ENCODE assay signal across 8 cellular contexts in the genomic region with DNA sequence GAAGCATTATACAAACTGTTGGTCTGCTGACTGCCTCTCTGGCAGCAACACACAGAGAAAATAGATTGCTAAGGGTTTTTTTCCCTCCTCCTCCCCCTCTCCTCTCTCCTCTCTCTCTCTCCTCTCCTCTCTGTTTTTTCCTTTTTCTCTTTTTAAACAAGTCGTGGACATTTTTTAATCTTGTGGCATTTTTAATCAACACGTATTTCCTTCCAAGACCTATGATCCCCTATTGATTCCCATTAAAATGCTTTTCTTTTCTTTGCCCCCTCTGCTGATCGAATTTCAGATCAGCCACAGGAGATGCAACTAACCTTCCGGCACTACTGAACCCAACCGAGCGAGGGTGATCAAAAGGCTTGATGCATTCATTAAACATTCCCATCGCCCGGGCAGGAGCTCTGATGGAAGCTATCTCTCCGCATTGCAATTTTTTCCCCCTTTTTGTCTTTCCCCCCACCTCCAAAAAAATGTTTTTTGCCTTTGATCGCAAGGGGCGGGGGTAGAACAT.
DNase-seq lines count a peak whose midpoint lies in the region; ATAC-seq and TF ChIP-seq lines count a peak whose summit lies in the region.

No MANE protein-coding gene starts in this region.

- H3K36me3 Mint-ChIP-seq in activated naive CD8-positive, alpha-beta T cell treated with anti-CD3 and anti-CD28 coated beads for 36 hours: no peaks in the 10 kb centered on the region
- no peaks in the 10 kb centered on the region for H3K36me3 Mint-ChIP-seq in glutamatergic neuron (ENCODE audit: unreplicated experiment)

- peaks cover 23% of the 10 kb centered on the region for H3K4me1 Mint-ChIP-seq in activated naive CD8-positive, alpha-beta T cell treated with anti-CD3 and anti-CD28 coated beads for 36 hours
- peaks cover 30% of the 10 kb centered on the region for H3K4me1 Mint-ChIP-seq in glutamatergic neuron (ENCODE audit: low read depth, unreplicated experiment)

- H3K9me3 ChIP-seq in osteoblast (ENCODE audit: low read depth, low read length): no peaks in the 10 kb centered on the region

- no peaks in the 10 kb centered on the region for H3K27me3 Mint-ChIP-seq in activated naive CD8-positive, alpha-beta T cell treated with anti-CD3 and anti-CD28 coated beads for 36 hours
- peaks cover 13% of the 10 kb centered on the region for H3K27me3 Mint-ChIP-seq in glutamatergic neuron (ENCODE audit: unreplicated experiment)

- DNase-seq in SIG-M5 treated with dmso at 0.1 percent for 504 hours (lab: John Stamatoyannopoulos, UW; ENCODE audit: unreplicated experiment) (peak; percentile 59), SIG-M5 (lab: John Stamatoyannopoulos, UW) (no peak), HPDE6-E6E7 (ENCODE audit: extremely low spot score) (peak; percentile 57), NCI-H82 (lab: John Stamatoyannopoulos, UW) (peak; percentile 79), glutamatergic neuron (peak; percentile 44), osteoblast (ENCODE audit: insufficient read length, low spot score, missing footprints) (no peak)
- DNase-seq in activated naive CD8-positive, alpha-beta T cell treated with anti-CD3 and anti-CD28 coated beads for 36 hours: no peak

- H3K27ac Mint-ChIP-seq in activated naive CD8-positive, alpha-beta T cell treated with anti-CD3 and anti-CD28 coated beads for 36 hours: peak overlapping the region; percentile 91
- peak overlapping the region; percentile 99 for H3K27ac Mint-ChIP-seq in glutamatergic neuron (ENCODE audit: unreplicated experiment)

- ATAC-seq in HG02973 (IDR thresholded peaks at IDR 0.05; ENCODE audit: unreplicated experiment): no peak

- peak overlapping the region; percentile 68 for H2AFZ ChIP-seq in osteoblast (ENCODE audit: low read length)

- peak overlapping the region; percentile 79 for H3K4me2 ChIP-seq in osteoblast (ENCODE audit: insufficient read depth, low read length)

- peaks cover 14% of the 10 kb centered on the region for H3K4me1 ChIP-seq in osteoblast (ENCODE audit: insufficient read depth, low read length)

- no peaks in the 10 kb centered on the region for H3K79me2 ChIP-seq in osteoblast (ENCODE audit: insufficient read depth, low read length)

- no peaks in the 10 kb centered on the region for H3K36me3 ChIP-seq in osteoblast (ENCODE audit: insufficient read depth, low read length)

- H3K4me3 ChIP-seq in osteoblast (ENCODE audit: insufficient read depth, low read length): peak overlapping the region; percentile 79

- H3K9me3 Mint-ChIP-seq in activated naive CD8-positive, alpha-beta T cell treated with anti-CD3 and anti-CD28 coated beads for 36 hours: no peaks in the 10 kb centered on the region
- H3K9me3 Mint-ChIP-seq in glutamatergic neuron (ENCODE audit: unreplicated experiment): peaks cover 7% of the 10 kb centered on the region

- no peaks in the 10 kb centered on the region for H3K27me3 ChIP-seq in osteoblast (ENCODE audit: insufficient read depth, low read length)

- peak overlapping the region; percentile 91 for H3K4me3 Mint-ChIP-seq in activated naive CD8-positive, alpha-beta T cell treated with anti-CD3 and anti-CD28 coated beads for 36 hours
- peak overlapping the region; percentile 94 for H3K4me3 Mint-ChIP-seq in glutamatergic neuron (ENCODE audit: unreplicated experiment)

- peak overlapping the region; percentile 79 for H3K27ac ChIP-seq in osteoblast (ENCODE audit: low read depth, low read length)

- no peaks in the 10 kb centered on the region for H4K20me1 ChIP-seq in osteoblast (ENCODE audit: insufficient read depth, low read length)

- peak; percentile 12 for TF ChIP-seq CTCF in glutamatergic neuron (IDR thresholded peaks at IDR 0.05; ENCODE audit: partially characterized antibody, unreplicated experiment)
- peak; percentile 36 for TF ChIP-seq CTCF in osteoblast (IDR thresholded peaks at IDR 0.05; ENCODE audit: extremely low read depth, low read depth, low read length)

Comparison
In these comparisons a context has a peak if more than half of its experiments do, and no peak if none do; other contexts are left out.
1. DNase-seq: peak in SIG-M5 treated with dmso at 0.1 percent for 504 hours (single experiment), HPDE6-E6E7 (single experiment), NCI-H82 (single experiment) and glutamatergic neuron (single experiment); none in SIG-M5 (single experiment), activated naive CD8-positive, alpha-beta T cell treated with anti-CD3 and anti-CD28 coated beads for 36 hours (single experiment) and osteoblast (single experiment).